Comparison of ENCODE assay signal across 9 cellular contexts in the genomic region with DNA sequence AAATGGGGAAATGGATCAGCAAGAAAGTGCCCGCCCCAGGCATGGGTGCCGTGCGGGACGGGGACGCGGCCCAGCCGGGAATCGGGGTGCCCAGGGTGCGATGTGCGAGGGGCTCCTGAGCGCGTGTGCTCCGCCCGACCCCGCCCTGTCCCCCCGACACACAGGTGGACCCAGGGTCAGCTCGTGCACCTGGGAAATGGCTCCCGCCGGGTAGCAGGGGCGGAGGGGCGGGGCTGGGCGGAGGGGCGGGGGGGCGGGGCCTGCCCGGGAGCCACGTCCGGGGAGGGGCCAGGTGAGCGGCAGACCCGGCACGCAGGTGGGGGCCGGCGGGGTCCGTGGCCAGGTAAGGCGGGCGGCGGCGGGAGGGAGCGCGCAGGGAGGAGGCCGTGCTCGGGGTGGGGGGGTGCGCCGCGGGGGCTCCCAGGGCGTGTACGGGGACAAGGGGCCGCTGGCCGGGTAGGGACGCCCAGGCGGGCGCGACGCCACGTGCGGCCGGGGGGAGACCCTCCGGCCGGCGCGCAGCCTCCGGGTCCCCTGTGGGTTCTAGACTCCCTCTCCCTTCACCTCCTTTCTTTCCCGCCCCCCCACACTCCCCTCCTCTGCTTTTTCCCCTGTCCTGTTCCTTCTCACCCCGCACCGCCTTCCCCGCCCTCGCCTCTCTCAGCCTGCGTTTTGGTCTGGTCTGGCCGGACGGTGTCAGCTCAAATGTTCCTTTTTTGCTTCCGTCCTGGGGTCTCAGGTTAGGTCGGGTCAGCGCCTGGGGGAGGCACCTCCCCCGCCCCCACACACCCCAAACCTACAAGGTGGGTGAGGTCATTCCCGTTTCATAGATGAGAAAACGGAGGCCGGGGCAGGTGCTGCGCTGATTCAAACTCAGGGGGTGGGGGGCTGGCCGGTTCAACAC. TPM values are rescaled to one million over a fixed set of nuclear protein-coding genes. Genes with fewer than 3 reads are reported as not detected.
DNase-seq lines count a peak whose midpoint lies in the region; TF ChIP-seq lines count a peak whose summit lies in the region.
"Had no signal": no experiment of that assay in that cellular context is flagged by ENCODE, and none has a peak within 500 bp of the region (broad histone marks: within the 10 kb centered on the region; RNA-seq: fewer than 3 reads in every experiment).

TSS of gene ARHGAP8 (plus strand) at position 291 of the 904 bp plus-strand sequence. CDS start 33,953 bp downstream, outside the sequence.

- no peak within 1 kb of the TSS for H3K27ac ChIP-seq in ectodermal cell (ENCODE audit: insufficient read depth, low read depth, low read length, poor library complexity, severe bottlenecking)

- no peaks in the 10 kb centered on the region for H3K36me3 ChIP-seq in ectodermal cell (ENCODE audit: control insufficient read depth, insufficient read depth, low read length)

- no peaks in the 10 kb centered on the region for H3K36me3 Mint-ChIP-seq in nephron progenitor cell (ENCODE audit: low read depth)

- peaks cover 30% of the 10 kb centered on the region for H3K27me3 ChIP-seq in ectodermal cell (ENCODE audit: control insufficient read depth, insufficient read depth, low read length, poor library complexity, severe bottlenecking)

- peak within 1 kb of the TSS; percentile 82 for H3K4me3 Mint-ChIP-seq in nephron progenitor cell

- peak within 1 kb of the TSS; percentile 41 for H3K4me3 ChIP-seq in ectodermal cell (ENCODE audit: insufficient read depth, low read depth, low read length)

- H3K4me1 Mint-ChIP-seq in nephron progenitor cell: peaks cover 35% of the 10 kb centered on the region

- peak; percentile 81 for DNase-seq in DMS53 (lab: John Stamatoyannopoulos, UW)
- DNase-seq in NCI-H2171 treated with DMSO at 0.1 percent for 48 hours (lab: John Stamatoyannopoulos, UW): peak; percentile 59
- DNase-seq in nephron progenitor cell: peak; percentile 42
- no peak for DNase-seq in stimulated activated CD4-positive, alpha-beta T cell treated with anti-CD3 and anti-CD28 coated beads, Interleukin-2, amount 100 ng/mL, for 48 hours
- DNase-seq in hippocampal formation (lab: John Stamatoyannopoulos, UW): no peak
- no peak for DNase-seq in NK-92 (lab: John Stamatoyannopoulos, UW; ENCODE audit: unreplicated experiment)
- DNase-seq in NCI-H526 treated with DMSO at 0.1 percent for 48 hours (lab: John Stamatoyannopoulos, UW): no peak
- DNase-seq: KBM-7 had no signal

- H3K27ac Mint-ChIP-seq in nephron progenitor cell: no peak within 1 kb of the TSS

- WGBS in ectodermal cell, 2 experiments: 3% methylated on average over 77 of the region's 78 CpGs

- H3K4me1 ChIP-seq in ectodermal cell (ENCODE audit: control insufficient read depth, insufficient read depth, low read length): peaks cover 16% of the 10 kb centered on the region

- peaks cover 13% of the 10 kb centered on the region for H3K9me3 Mint-ChIP-seq in nephron progenitor cell

- H3K27me3 Mint-ChIP-seq in nephron progenitor cell (ENCODE audit: low read depth, poor library complexity): peaks cover 55% of the 10 kb centered on the region

- H3K9me3 ChIP-seq in ectodermal cell (ENCODE audit: control insufficient read depth, low read length): no peaks in the 10 kb centered on the region

- no peak for TF ChIP-seq CTCF in nephron progenitor cell (IDR thresholded peaks at IDR 0.05)

RNA-seq across cellular contexts. Expression of gene ARHGAP8, which starts in this region (rescaled TPM):
- polyA plus RNA-seq in ectodermal cell (2013, experiment 1 of 4): 3.7 TPM
- 5.4 TPM for polyA plus RNA-seq in ectodermal cell (2013, experiment 2 of 4)
- 3.4 TPM for polyA plus RNA-seq in ectodermal cell (2013, experiment 3 of 4)
- 4.7 TPM for polyA plus RNA-seq in ectodermal cell (2013, experiment 4 of 4)

Comparison
In these comparisons a context has a peak if more than half of its experiments do, and no peak if none do; other contexts are left out.
1. DNase-seq: peak in DMS53 (single experiment), NCI-H2171 treated with DMSO at 0.1 percent for 48 hours (single experiment) and nephron progenitor cell (single experiment); none in stimulated activated CD4-positive, alpha-beta T cell treated with anti-CD3 and anti-CD28 coated beads, Interleukin-2, amount 100 ng/mL, for 48 hours (0 of 2), hippocampal formation (0 of 2), NK-92 (single experiment) and NCI-H526 treated with DMSO at 0.1 percent for 48 hours (single experiment).